Comparison of ENCODE assay signal across 15 cellular contexts in genomic region chr13:94718697-94719096, GRCh38. TPM values are rescaled to one million over a fixed set of nuclear protein-coding genes. Genes with fewer than 3 reads are reported as not detected.
"Had no signal": no experiment of that assay in that cellular context is flagged by ENCODE, and none has a peak within 500 bp of the region (broad histone marks: within the 10 kb centered on the region; RNA-seq: fewer than 3 reads in every experiment).

No MANE protein-coding gene starts in this region.

RNA-seq across cellular contexts. Expression of gene SOX21, which starts 6.4 kb away (rescaled TPM):
- total RNA-seq: activated naive CD4-positive, alpha-beta T cell treated with anti-CD3 and anti-CD28 coated beads for 36 hours; activated naive CD4-positive, alpha-beta T cell treated with anti-CD3 and anti-CD28 coated beads, Interleukin-2, amount 50 U/mL, for 72 hours; activated naive CD8-positive, alpha-beta T cell treated with anti-CD3 and anti-CD28 coated beads for 36 hours; activated naive CD8-positive, alpha-beta T cell treated with anti-CD3 and anti-CD28 coated beads, Interleukin-2, amount 10 ng/mL, durations not matched to agents 7 days and 5 days; activated T-cell treated with anti-CD3 and anti-CD28 coated beads, Interleukin-2, amount 50 U/mL, for 4 hours; activated T-cell treated with anti-CD3 and anti-CD28 coated beads, Interleukin-2, amount 50 U/mL, for 72 hours; activated T-helper 1 cell treated with anti-CD3 and anti-CD28 coated beads, Interleukin-12 subunit alpha, Interleukin-12 subunit beta, Interleukin-2, Interleukin-4 antibody, amounts not matched to agents 30 ng/mL and 10 ng/mL and 1 ng/mL, durations not matched to agents 14 hours and 24 hours and 36 hours; activated T-helper 17 cell treated with anti-CD3 and anti-CD28 coated beads, Interleukin-2, amount 50 U/mL, for 72 hours; adrenal gland; aorta; ascending aorta; breast epithelium; cardiac muscle cell; cardiac septum; chondrocyte had no signal
- polyA plus RNA-seq: adrenal gland, cardiac muscle cell had no signal
